In the genomic region with DNA sequence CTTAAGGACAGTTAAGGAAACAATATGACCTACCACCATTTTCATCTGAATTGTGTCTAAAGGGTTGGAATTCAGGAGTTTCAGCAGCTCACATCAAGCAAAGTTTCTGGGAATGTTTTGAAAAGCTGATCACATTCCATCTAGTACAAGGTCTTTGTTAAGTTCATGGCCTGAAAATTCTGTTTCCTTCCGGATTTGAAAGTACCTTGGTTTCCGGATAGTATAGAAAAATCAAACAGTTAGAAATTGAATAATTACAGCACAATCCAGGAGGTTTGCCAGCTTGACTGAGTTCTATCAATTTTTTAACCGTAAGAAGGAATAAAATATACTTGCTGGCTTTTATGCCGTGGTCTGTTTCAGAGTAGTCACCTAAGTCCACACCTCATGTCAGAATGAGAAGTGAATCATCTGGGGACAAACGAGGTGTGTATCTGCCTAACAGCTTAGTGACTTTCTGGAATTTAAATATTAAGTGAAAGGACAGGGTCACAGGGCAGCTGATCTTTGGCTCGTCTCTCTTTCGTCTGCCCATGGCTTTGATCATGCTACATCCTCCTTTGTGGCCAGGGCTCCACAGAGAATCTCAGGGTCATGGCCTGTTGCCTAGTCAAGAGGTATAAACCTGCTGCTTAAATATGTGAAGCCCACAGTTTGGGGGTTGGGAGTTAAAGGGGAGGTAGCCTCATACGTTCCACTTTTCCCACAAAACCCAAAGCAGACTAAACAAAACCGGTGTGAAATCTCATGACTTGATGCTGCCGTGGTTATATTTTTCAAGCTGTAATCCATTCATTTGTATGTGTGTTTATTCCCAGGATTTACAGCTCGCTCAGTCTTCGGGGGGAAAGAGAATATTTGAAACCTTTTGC, we compare ENCODE assay signal across 1 cellular context.
A peak's percentile ranks its signal among the peaks of the same experiment; 100 is the strongest.
TF ChIP-seq lines count a peak whose summit lies in the region.

No MANE protein-coding gene starts in this region.

TF ChIP-seq in HCT116, 20 proteins besides CTCF, POLR2A, EP300 and RAD21:
- TF ChIP-seq ELF1 (IDR thresholded peaks at IDR 0.05; ENCODE audit: borderline replicate concordance, low read depth), result no peak
- peak; percentile 12; the same call in 1 of the 2 replicates for TF ChIP-seq POLR2AphosphoS5 (IDR thresholded peaks at IDR 0.05; ENCODE audit: low read depth, low read length)
TF ChIP-seq in HCT116: peak in this region for 1.
